Comparison of ENCODE assay signal across 6 cellular contexts in the genomic region with DNA sequence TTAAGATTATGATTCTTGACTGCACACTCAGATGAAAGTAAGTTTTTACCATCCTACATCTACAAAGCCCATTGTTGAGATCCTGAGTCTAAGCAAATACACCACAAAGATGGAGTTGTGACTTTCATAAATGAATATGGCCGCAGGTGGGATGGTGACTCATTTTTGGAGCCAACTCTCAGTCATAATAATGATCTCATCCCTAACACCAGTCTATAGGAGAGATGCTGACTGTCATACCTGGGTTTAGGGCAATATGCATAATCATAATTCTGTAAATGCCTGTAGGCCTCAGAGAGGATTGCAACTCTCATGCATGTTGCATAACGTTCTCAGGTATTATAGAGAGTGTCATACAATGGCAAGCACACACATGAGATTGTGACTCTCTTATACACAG. TPM values are rescaled to one million over a fixed set of nuclear protein-coding genes. Genes with fewer than 3 reads are reported as not detected.
"Had no signal": no experiment of that assay in that cellular context is flagged by ENCODE, and none has a peak within 500 bp of the region (broad histone marks: within the 10 kb centered on the region; RNA-seq: fewer than 3 reads in every experiment).

No MANE protein-coding gene starts in this region.

RNA-seq across cellular contexts. Expression of a gene that starts 10.7 kb away (rescaled TPM):
- total RNA-seq: M059J, PC-3, Peyer's patch, Right ventricle myocardium inferior, SJCRH30, SK-MEL-5 had no signal
